1 cellular context compared by ENCODE assay signal in genomic region chr2:169716229-169716886, GRCh38.
TF ChIP-seq lines count a peak whose summit lies in the region.

No MANE protein-coding gene starts in this region.

TF ChIP-seq in SK-N-SH, 30 proteins besides CTCF, POLR2A, EP300 and RAD21 (continued from another document):
- TF ChIP-seq USF2 (IDR thresholded peaks at IDR 0.05; ENCODE audit: borderline replicate concordance, low read depth, low read length) (no peak), EZH2phosphoT487 (IDR thresholded peaks at IDR 0.05; ENCODE audit: borderline replicate concordance, low read depth) (no peak), SMC3 (IDR thresholded peaks at IDR 0.05; ENCODE audit: low read depth, low read length) (no peak), PBX3 (IDR thresholded peaks at IDR 0.05) (peak; percentile 61), RFX5 (IDR thresholded peaks at IDR 0.05; ENCODE audit: low read length) (no peak), REST (IDR thresholded peaks at IDR 0.05; ENCODE audit: low read depth, low read length) (no peak), MEF2A (IDR thresholded peaks at IDR 0.05; ENCODE audit: borderline replicate concordance, low read depth) (no peak), SIN3A (IDR thresholded peaks at IDR 0.05; ENCODE audit: borderline replicate concordance, low read depth, low read length) (peak; percentile 77), GATA2 (CRISPR knock-in tag; IDR thresholded peaks at IDR 0.05) (peak; percentile 77), TCF12 (IDR thresholded peaks at IDR 0.05) (peak; percentile 96)
